In genomic region chr7:141945356-141945755, GRCh38 we compare ENCODE assay signal across 17 cellular contexts. TPM values are rescaled to one million over a fixed set of nuclear protein-coding genes. Genes with fewer than 3 reads are reported as not detected.
DNase-seq lines count a peak whose midpoint lies in the region; ATAC-seq and TF ChIP-seq lines count a peak whose summit lies in the region.
"Had no signal": no experiment of that assay in that cellular context is flagged by ENCODE, and none has a peak within 500 bp of the region (broad histone marks: within the 10 kb centered on the region; RNA-seq: fewer than 3 reads in every experiment).

No MANE protein-coding gene starts in this region.

- no peaks in the 10 kb centered on the region for H3K36me3 ChIP-seq in thyroid gland
- H3K36me3 ChIP-seq in H7 (replicated peaks; ENCODE audit: control insufficient read depth, insufficient read depth, low read length): no peaks in the 10 kb centered on the region

- 48% methylated on average over 3 of the region's 3 CpGs for WGBS in right cardiac atrium
- WGBS in thyroid gland, 2 donors: 67 to 73% methylated on average over 3 of the region's 3 CpGs

- peak; percentile 20 for ATAC-seq in Right ventricle myocardium superior (ENCODE audit: poor library complexity)
- no peak for ATAC-seq in right cardiac atrium
- ATAC-seq in stimulated activated naive CD8-positive, alpha-beta T cell treated with anti-CD3 and anti-CD28 coated beads, Interleukin-15, Interleukin-2, amounts not matched to agents 100 U/mL and 50 U/mL, for 24 hours: peak; percentile 82

- H3K27me3 ChIP-seq in right cardiac atrium (ENCODE audit: control insufficient read depth, insufficient read depth) (no peaks in the 10 kb centered on the region), thyroid gland (no peaks in the 10 kb centered on the region), H7 (ENCODE audit: control insufficient read depth, insufficient read depth, low read length) (no peaks in the 10 kb centered on the region)

- H3K9me3 ChIP-seq in right cardiac atrium (ENCODE audit: control insufficient read depth, low read length): no peaks in the 10 kb centered on the region
- H3K9me3 ChIP-seq in thyroid gland: no peaks in the 10 kb centered on the region

- no peak for TF ChIP-seq POLR2A in thyroid gland (IDR thresholded peaks at IDR 0.05)

- no peak overlapping the region for H3K27ac ChIP-seq in right cardiac atrium (ENCODE audit: low read length)
- H3K27ac ChIP-seq in thyroid gland: no peak overlapping the region

- DNase-seq in Right ventricle myocardium superior (no peak), right cardiac atrium (no peak), NOMO-1 treated with dmso at 0.1 percent for 144 hours (lab: John Stamatoyannopoulos, UW; ENCODE audit: unreplicated experiment) (peak; percentile 31), epithelial cell of esophagus (ENCODE audit: low read depth) (peak; percentile 94), thyroid gland (no peak), H7 (no peak), kidney glomerular epithelial cell (lab: John Stamatoyannopoulos, UW) (no peak)
- DNase-seq in stimulated activated naive CD8-positive, alpha-beta T cell treated with anti-CD3 and anti-CD28 coated beads, Interleukin-15, Interleukin-2, amounts not matched to agents 100 U/mL and 50 U/mL, for 24 hours: peak; percentile 13
- DNase-seq: activated CD4-positive, alpha-beta memory T cell treated with anti-CD3 and anti-CD28 coated beads for 36 hours; activated naive CD4-positive, alpha-beta T cell treated with anti-CD3 and anti-CD28 coated beads, Interleukin-2, amount 50 U/mL, for 16 hours; cerebellar nuclear complex; DND-41; mesendoderm; NCI-H2171; T-helper 2 cell had no signal

- H3K4me1 ChIP-seq in right cardiac atrium (ENCODE audit: control insufficient read depth, insufficient read depth, low read length) (no peaks in the 10 kb centered on the region), thyroid gland (no peaks in the 10 kb centered on the region)

- H3K4me3 ChIP-seq in right cardiac atrium (ENCODE audit: low read length) (no peak overlapping the region), epithelial cell of esophagus (ENCODE audit: low read length) (no peak overlapping the region), thyroid gland (replicated peaks in 1 of 3) (no peak overlapping the region), H7 (ENCODE audit: insufficient read depth, low read depth, low read length) (no peak overlapping the region)

- intact Hi-C loops in Right ventricle myocardium superior (cut with DNase I) (no loop called here), right cardiac atrium (cut with DNase I) (no loop called here), thyroid gland (cut with DNase I) (no loop called here)

- no peak for TF ChIP-seq CTCF in epithelial cell of esophagus (IDR thresholded peaks at IDR 0.05; ENCODE audit: insufficient read depth, low read depth, low read length, missing control alignments)
- no peak for TF ChIP-seq CTCF in thyroid gland (IDR thresholded peaks at IDR 0.05)

RNA-seq across cellular contexts. Expression of gene CLEC5A, which starts 1.4 kb away (rescaled TPM):
- total RNA-seq in Right ventricle myocardium superior (0.08 TPM), right cardiac atrium (under 1 TPM; 0.08 to 0.74 (median 0.25) TPM), thyroid gland (1 to 10 TPM in 2 of 4 donors, under 1 TPM in 2; 0.33 to 3.2 (median 0.95) TPM)
- polyA plus RNA-seq in right cardiac atrium: 0.27 TPM
- not detected in 2 replicates for total RNA-seq in H7 (2014; rRNA removed; shearing (Covaris generic))
- total RNA-seq: activated CD4-positive, alpha-beta memory T cell treated with anti-CD3 and anti-CD28 coated beads for 36 hours; osteoblast had no signal

RNA-seq across cellular contexts. Expression of gene TAS2R38, which starts 28.2 kb away (rescaled TPM):
- total RNA-seq in Right ventricle myocardium superior: not detected
- total RNA-seq in right cardiac atrium: not detected
- not detected for polyA plus RNA-seq in right cardiac atrium
- not detected for total RNA-seq in thyroid gland
- total RNA-seq in H7 (2014; rRNA removed; shearing (Covaris generic)): not detected in 2 replicates
- total RNA-seq: activated CD4-positive, alpha-beta memory T cell treated with anti-CD3 and anti-CD28 coated beads for 36 hours; osteoblast had no signal
- polyA plus RNA-seq: esophagus had no signal

RNA-seq across cellular contexts. Expression of gene OR9A4, which starts 29.2 kb away (rescaled TPM):
- total RNA-seq in Right ventricle myocardium superior: not detected
- total RNA-seq in right cardiac atrium: under 1 TPM in 1 of 4 donors, not detected in 3; 0.20 TPM
- not detected for polyA plus RNA-seq in right cardiac atrium
- not detected for total RNA-seq in thyroid gland
- not detected in 2 replicates for total RNA-seq in H7 (2014; rRNA removed; shearing (Covaris generic))
- total RNA-seq: activated CD4-positive, alpha-beta memory T cell treated with anti-CD3 and anti-CD28 coated beads for 36 hours; osteoblast had no signal
- polyA plus RNA-seq: esophagus had no signal

RNA-seq across cellular contexts. Expression of gene MGAM, which starts 50.3 kb away (rescaled TPM):
- total RNA-seq in Right ventricle myocardium superior: 0.65 TPM
- 1 to 10 TPM in 1 of 4 donors, under 1 TPM in 3; 0.37 to 1.3 (median 0.58) TPM for total RNA-seq in right cardiac atrium
- 0.05 TPM for polyA plus RNA-seq in right cardiac atrium
- under 1 TPM; 0.11 to 0.27 (median 0.14) TPM for total RNA-seq in thyroid gland
- 0.14 and 0.22 TPM in 2 replicates for total RNA-seq in H7 (2014; rRNA removed; shearing (Covaris generic))
- total RNA-seq: activated CD4-positive, alpha-beta memory T cell treated with anti-CD3 and anti-CD28 coated beads for 36 hours had no signal

Comparison
In these comparisons a context has a peak if more than half of its experiments do, and no peak if none do; other contexts are left out.
1. ATAC-seq: peak in Right ventricle myocardium superior (single experiment) and stimulated activated naive CD8-positive, alpha-beta T cell treated with anti-CD3 and anti-CD28 coated beads, Interleukin-15, Interleukin-2, amounts not matched to agents 100 U/mL and 50 U/mL, for 24 hours (single experiment); none in right cardiac atrium (0 of 2).
2. DNase-seq: peak in NOMO-1 treated with dmso at 0.1 percent for 144 hours (single experiment), epithelial cell of esophagus (single experiment) and stimulated activated naive CD8-positive, alpha-beta T cell treated with anti-CD3 and anti-CD28 coated beads, Interleukin-15, Interleukin-2, amounts not matched to agents 100 U/mL and 50 U/mL, for 24 hours (single experiment); none in Right ventricle myocardium superior (single experiment), right cardiac atrium (0 of 3), thyroid gland (0 of 2), H7 (single experiment) and kidney glomerular epithelial cell (single experiment).